Comparison of ENCODE assay signal across 13 cellular contexts in the genomic region with DNA sequence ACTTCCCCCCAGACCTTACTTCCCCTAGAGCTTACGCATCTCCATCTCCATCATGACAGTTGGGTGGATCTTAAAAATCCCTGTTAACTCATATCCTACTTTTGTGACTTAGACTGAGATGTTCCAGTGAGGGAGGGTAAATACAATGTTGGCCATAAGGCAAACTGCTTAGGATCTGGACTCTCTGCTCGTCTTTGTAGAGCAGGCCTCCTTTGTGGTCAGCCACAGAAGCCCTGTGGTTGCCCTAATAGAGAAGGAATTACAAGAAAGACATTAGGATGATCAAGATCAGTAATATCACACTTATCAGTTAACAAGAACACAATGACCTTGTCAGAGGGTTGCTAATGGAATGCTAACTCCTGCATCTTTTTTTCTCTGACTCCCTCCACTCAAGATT. TPM values are rescaled to one million over a fixed set of nuclear protein-coding genes. Genes with fewer than 3 reads are reported as not detected.
DNase-seq lines count a peak whose midpoint lies in the region; TF ChIP-seq lines count a peak whose summit lies in the region.
"Had no signal": no experiment of that assay in that cellular context is flagged by ENCODE, and none has a peak within 500 bp of the region (broad histone marks: within the 10 kb centered on the region; RNA-seq: fewer than 3 reads in every experiment).

No MANE protein-coding gene starts in this region.

- H4K20me1 ChIP-seq in BLaER1 (0 out of 2 replicates have a peak, but pooled peaks cover 10% of the 10 kb centered on the region), hepatocyte (ENCODE audit: insufficient read depth, poor library complexity, severe bottlenecking) (no peaks in the 10 kb centered on the region)
- H4K20me1 ChIP-seq in BLaER1 treated with 17β-estradiol and CSF1 and Interleukin-3, amounts not matched to agents 10 nM and 100 nM: no peaks in the 10 kb centered on the region

- H3K4me3 ChIP-seq in BLaER1: no peak overlapping the region
- no peak overlapping the region for H3K4me3 ChIP-seq in BLaER1 treated with 17β-estradiol and CSF1 and Interleukin-3, amounts not matched to agents 10 nM and 100 nM
- H3K4me3 ChIP-seq in hepatocyte: no peak overlapping the region
- H3K4me3 ChIP-seq: A549, GM23338 had no signal

- WGBS in hepatocyte (ENCODE audit: low lambda C conversion rate, missing lambda C conversion rate): 77% methylated on average over 2 of the region's 2 CpGs

- peak overlapping the region; percentile 66 for H3K27ac Mint-ChIP-seq in neural crest cell (ENCODE audit: unreplicated experiment)
- H3K27ac Mint-ChIP-seq: CD8-positive, alpha-beta memory T cell; GM23338 had no signal

- H3K27me3 ChIP-seq in BLaER1 (no peaks in the 10 kb centered on the region), hepatocyte (no peaks in the 10 kb centered on the region)
- 0 out of 22 replicates have a peak, but pooled peaks cover 0 to 4% (median 0%) of the 10 kb centered on the region in 11 experiments for H3K27me3 ChIP-seq in BLaER1 treated with 17β-estradiol and CSF1 and Interleukin-3, amounts not matched to agents 10 nM and 100 nM
- H3K27me3 ChIP-seq: BE2C had no signal

- no peak overlapping the region for H2AFZ ChIP-seq in hepatocyte
- H2AFZ ChIP-seq: GM23338 had no signal

- H3K27ac ChIP-seq in BLaER1: no peak overlapping the region; the same call in 1 of the 2 replicates
- H3K27ac ChIP-seq in BLaER1 treated with 17β-estradiol and CSF1 and Interleukin-3, amounts not matched to agents 10 nM and 100 nM: peak overlapping the region in 2 of 11 experiments; percentile 5 to 8; a peak in 2 of 22 replicates
- peak overlapping the region; percentile 25 for H3K27ac ChIP-seq in hepatocyte
- H3K27ac ChIP-seq: A549 had no signal

- H3K9ac ChIP-seq in BLaER1: no peak overlapping the region
- no peak overlapping the region for H3K9ac ChIP-seq in BLaER1 treated with 17β-estradiol and CSF1 and Interleukin-3, amounts not matched to agents 10 nM and 100 nM

- no peak for TF ChIP-seq CTCF in hepatocyte (IDR thresholded peaks at IDR 0.05; ENCODE audit: poor library complexity)
- TF ChIP-seq CTCF in neural crest cell (conservative IDR thresholded peaks at IDR 0.05): no peak

- H3K9me3 ChIP-seq in BLaER1: peaks cover 34% of the 10 kb centered on the region
- H3K9me3 ChIP-seq in BLaER1 treated with 17β-estradiol and CSF1 and Interleukin-3, amounts not matched to agents 10 nM and 100 nM (replicated peaks in 1 of 11): peaks cover 16 to 30% (median 25%) of the 10 kb centered on the region in 11 experiments
- no peaks in the 10 kb centered on the region for H3K9me3 ChIP-seq in hepatocyte (ENCODE audit: low read depth)
- H3K9me3 ChIP-seq: BE2C had no signal

- H3K4me1 ChIP-seq in BLaER1: peaks cover 59% of the 10 kb centered on the region
- peaks cover 18 to 58% (median 56%) of the 10 kb centered on the region in 10 experiments for H3K4me1 ChIP-seq in BLaER1 treated with 17β-estradiol and CSF1 and Interleukin-3, amounts not matched to agents 10 nM and 100 nM
- peaks cover 47% of the 10 kb centered on the region for H3K4me1 ChIP-seq in hepatocyte (ENCODE audit: insufficient read depth)
- H3K4me1 ChIP-seq: A549, BE2C had no signal

- peaks cover 2% of the 10 kb centered on the region for H3K79me2 ChIP-seq in hepatocyte

- H3K4me2 ChIP-seq in BLaER1: peak overlapping the region; percentile 85
- peak overlapping the region in 8 of 11 experiments; percentile 86 to 98 (median 94); a peak in 16 of 22 replicates for H3K4me2 ChIP-seq in BLaER1 treated with 17β-estradiol and CSF1 and Interleukin-3, amounts not matched to agents 10 nM and 100 nM
- no peak overlapping the region for H3K4me2 ChIP-seq in hepatocyte
- H3K4me2 ChIP-seq: A549, GM23338 had no signal

- H3K4me3 Mint-ChIP-seq in neural crest cell: no peak overlapping the region
- H3K4me3 Mint-ChIP-seq: CD8-positive, alpha-beta memory T cell; GM23338 had no signal

- H3K36me3 ChIP-seq in BLaER1: no peaks in the 10 kb centered on the region
- H3K36me3 ChIP-seq in BLaER1 treated with 17β-estradiol and CSF1 and Interleukin-3, amounts not matched to agents 10 nM and 100 nM: peaks cover 0 to 5% (median 0%) of the 10 kb centered on the region in 11 experiments; a peak in 4 of 22 replicates
- H3K36me3 ChIP-seq in hepatocyte (replicated peaks; ENCODE audit: insufficient read depth, low read depth): no peaks in the 10 kb centered on the region
- H3K36me3 ChIP-seq: BE2C had no signal

- H3K4me1 Mint-ChIP-seq in neural crest cell: peaks cover 45% of the 10 kb centered on the region
- H3K4me1 Mint-ChIP-seq: CD8-positive, alpha-beta memory T cell; GM23338 had no signal

- H3K9me3 Mint-ChIP-seq in neural crest cell: peaks cover 8% of the 10 kb centered on the region

- no peak for DNase-seq in hepatocyte (ENCODE audit: low spot score)
- DNase-seq in neural crest cell (ENCODE audit: low read depth, low spot score): no peak
- no peak for DNase-seq in OCI-M2 (lab: John Stamatoyannopoulos, UW; ENCODE audit: unreplicated experiment)
- no peak for DNase-seq in NCI-H2081 treated with DMSO at 0.1 percent for 48 hours (lab: John Stamatoyannopoulos, UW)
- DNase-seq: BE2C; CD8-positive, alpha-beta memory T cell; GDM1; H7 had no signal

- H3K27me3 Mint-ChIP-seq in neural crest cell (ENCODE audit: low read depth): no peaks in the 10 kb centered on the region

- no peaks in the 10 kb centered on the region for H3K9me2 ChIP-seq in hepatocyte (replicated peaks; ENCODE audit: insufficient read depth)

- H3K36me3 Mint-ChIP-seq in neural crest cell (ENCODE audit: low read depth): peaks cover 11% of the 10 kb centered on the region
- H3K36me3 Mint-ChIP-seq: CD8-positive, alpha-beta memory T cell had no signal

RNA-seq across cellular contexts. Expression of a gene that starts 52.0 kb away (rescaled TPM):
- total RNA-seq in hepatocyte: 9.3 and 10.6 TPM in 2 replicates
- polyA plus RNA-seq in hepatocyte: 15.5 and 16.5 TPM in 2 replicates
- total RNA-seq in neural crest cell: 10.6 and 10.9 TPM in 2 replicates
- total RNA-seq: CD8-positive, alpha-beta memory T cell; GM23338 had no signal
- polyA plus RNA-seq: A549; AG04450; CD8-positive, alpha-beta memory T cell; GM23338 had no signal
